Comparison of ENCODE assay signal across 25 cellular contexts in the genomic region with DNA sequence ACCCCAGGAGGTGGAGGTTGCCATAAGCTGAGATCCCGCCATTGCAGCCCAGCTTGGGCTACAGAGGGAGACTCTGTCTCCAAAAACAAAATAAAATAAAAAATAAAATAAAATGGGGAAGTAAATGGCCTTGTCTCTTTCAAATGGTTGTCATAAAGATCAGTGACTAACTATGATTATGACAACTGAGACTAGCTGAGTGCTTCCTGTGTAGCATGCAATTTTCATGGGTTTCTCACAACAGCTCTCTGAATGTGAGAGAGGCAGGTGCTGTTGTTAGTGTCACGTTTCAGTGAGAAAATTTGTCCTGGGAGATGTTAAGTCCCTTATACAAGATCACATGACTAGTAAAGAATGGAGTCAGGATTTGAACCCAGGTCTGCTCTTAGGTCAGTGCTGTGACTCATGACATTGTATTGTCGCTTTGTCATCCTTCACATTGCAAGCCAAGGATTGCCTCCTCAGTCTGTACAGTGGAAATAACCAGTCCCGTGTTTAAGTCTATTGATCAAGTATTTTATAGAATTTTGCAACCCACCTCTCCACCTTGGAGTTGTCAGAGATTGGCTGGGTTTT.
DNase-seq lines count a peak whose midpoint lies in the region; ATAC-seq, FAIRE-seq and TF ChIP-seq lines count a peak whose summit lies in the region.
"Had no signal": no experiment of that assay in that cellular context is flagged by ENCODE, and none has a peak within 500 bp of the region (broad histone marks: within the 10 kb centered on the region; RNA-seq: fewer than 3 reads in every experiment).

No MANE protein-coding gene starts in this region.

- no peak overlapping the region for H3K9ac ChIP-seq in K562 (ENCODE audit: insufficient read depth in 1 of 2, low read depth in 2 of 2, low read length in 2 of 2)

- H4K20me1 ChIP-seq in K562 (replicated peaks; ENCODE audit: control insufficient read depth, insufficient read depth, low read length): no peaks in the 10 kb centered on the region

- peak; percentile 59 for ATAC-seq in GM21360 (IDR thresholded peaks at IDR 0.05; ENCODE audit: unreplicated experiment)
- peak; percentile 70 for ATAC-seq in HG03095 (IDR thresholded peaks at IDR 0.05; ENCODE audit: unreplicated experiment)
- ATAC-seq in K562: no peak
- ATAC-seq in HG02571 (IDR thresholded peaks at IDR 0.05; ENCODE audit: unreplicated experiment): no peak
- ATAC-seq in HG03097 (IDR thresholded peaks at IDR 0.05; ENCODE audit: low FRiP score, unreplicated experiment): no peak
- no peak for ATAC-seq in activated CD8-positive, alpha-beta memory T cell treated with anti-CD3 and anti-CD28 coated beads, Interleukin-2, amount 10 ng/mL, durations not matched to agents 7 days and 5 days
- ATAC-seq: activated T-cell treated with anti-CD3 and anti-CD28 coated beads, Interleukin-2, amount 50 U/mL, for 4 hours; pancreas had no signal

- TF ChIP-seq CTCF in GM12864 (IDR thresholded peaks at IDR 0.05; ENCODE audit: low read depth, low read length, missing control alignments): no peak
- TF ChIP-seq CTCF in K562 (IDR thresholded peaks at IDR 0.05 in 2 of 3, conservative IDR thresholded peaks at IDR 0.05 in 1 of 3; ENCODE audit: insufficient read depth in 2 of 3, low read depth in 1 of 3, low read length in 3 of 3): no peak

- H3K4me1 Mint-ChIP-seq in activated CD8-positive, alpha-beta memory T cell treated with anti-CD3 and anti-CD28 coated beads, Interleukin-2, amount 10 ng/mL, durations not matched to agents 7 days and 5 days: no peaks in the 10 kb centered on the region
- H3K4me1 Mint-ChIP-seq: naive B cell had no signal

- H3K4me2 ChIP-seq in K562 (ENCODE audit: insufficient read depth, low read length): no peak overlapping the region

- no peak for TF ChIP-seq EP300 in K562 (IDR thresholded peaks at IDR 0.05; ENCODE audit: low read length)

- H3K36me3 Mint-ChIP-seq in activated CD8-positive, alpha-beta memory T cell treated with anti-CD3 and anti-CD28 coated beads, Interleukin-2, amount 10 ng/mL, durations not matched to agents 7 days and 5 days: no peaks in the 10 kb centered on the region
- H3K36me3 Mint-ChIP-seq: activated naive CD4-positive, alpha-beta T cell treated with anti-CD3 and anti-CD28 coated beads, Interleukin-2, amount 50 U/mL, for 72 hours; naive B cell had no signal

- no peak overlapping the region for H3K4me3 Mint-ChIP-seq in activated CD8-positive, alpha-beta memory T cell treated with anti-CD3 and anti-CD28 coated beads, Interleukin-2, amount 10 ng/mL, durations not matched to agents 7 days and 5 days
- H3K4me3 Mint-ChIP-seq: activated T-cell treated with anti-CD3 and anti-CD28 coated beads, Interleukin-2, amount 50 U/mL, for 4 hours; CD4-positive, alpha-beta T cell; naive B cell had no signal

- no peaks in the 10 kb centered on the region for H3K36me3 ChIP-seq in K562 (ENCODE audit: control insufficient read depth, insufficient read depth, low read length)
- H3K36me3 ChIP-seq: pancreas had no signal

- BruUV-seq in K562 (replicated peaks; lab: Mats Ljungman, UMichigan): no TSS peak

- no peaks in the 10 kb centered on the region for H3K27me3 ChIP-seq in K562 (ENCODE audit: control insufficient read depth in 2 of 2, insufficient read depth in 2 of 2, low read length in 2 of 2)
- H3K27me3 ChIP-seq: pancreas had no signal

- no peaks in the 10 kb centered on the region for H3K9me3 ChIP-seq in K562 (replicated peaks; ENCODE audit: control insufficient read depth, insufficient read depth, low read depth, low read length)
- H3K9me3 ChIP-seq: pancreas had no signal

- no peak for FAIRE-seq in K562 (lab: Jason Lieb, UNC)
- FAIRE-seq: kidney, pancreas had no signal

- intact Hi-C loops in K562 (cut with micrococcal nuclease): no loop called here

- H2AFZ ChIP-seq in K562 (ENCODE audit: low read depth, low read length): no peak overlapping the region

- no peaks in the 10 kb centered on the region for H3K4me1 ChIP-seq in K562 (replicated peaks in 1 of 2; ENCODE audit: control insufficient read depth in 2 of 2, insufficient read depth in 2 of 2, low read length in 2 of 2)
- H3K4me1 ChIP-seq: pancreas had no signal

- H3K27ac Mint-ChIP-seq in activated CD8-positive, alpha-beta memory T cell treated with anti-CD3 and anti-CD28 coated beads, Interleukin-2, amount 10 ng/mL, durations not matched to agents 7 days and 5 days: no peak overlapping the region
- H3K27ac Mint-ChIP-seq: activated naive CD4-positive, alpha-beta T cell treated with anti-CD3 and anti-CD28 coated beads, Interleukin-2, amount 50 U/mL, for 72 hours; CD4-positive, alpha-beta T cell had no signal

- CTCF ChIA-PET in K562 (lab: Yijun Ruan, JAX; ENCODE audit: low intra/inter-chr PET ratio): no interaction called here
- CTCF ChIA-PET in activated CD8-positive, alpha-beta memory T cell treated with anti-CD3 and anti-CD28 coated beads, Interleukin-2, amount 10 ng/mL, durations not matched to agents 7 days and 5 days (lab: Charles Lee): no interaction called here

- POLR2A ChIA-PET in K562 (lab: Yijun Ruan, JAX): no interaction called here

- no peaks in the 10 kb centered on the region for H3K27me3 Mint-ChIP-seq in activated CD8-positive, alpha-beta memory T cell treated with anti-CD3 and anti-CD28 coated beads, Interleukin-2, amount 10 ng/mL, durations not matched to agents 7 days and 5 days
- H3K27me3 Mint-ChIP-seq: CD4-positive, alpha-beta T cell had no signal

- in situ Hi-C loops in K562 (cut with MboI): no loop called here

- H3K9me1 ChIP-seq in K562 (ENCODE audit: control insufficient read depth, insufficient read depth, low read length): no peaks in the 10 kb centered on the region

- H3K27ac ChIP-seq in K562 (ENCODE audit: extremely low read depth, low read depth, low read length): no peak overlapping the region
- H3K27ac ChIP-seq: coronary artery, pancreas, skin epidermis had no signal

- 2% methylated on average over 4 of the region's 4 CpGs for WGBS in K562 (ENCODE audit: insufficient coverage, low coverage, missing lambda C conversion rate)

- TF ChIP-seq POLR2A in K562 (conservative IDR thresholded peaks at IDR 0.05): no peak

- H3K79me2 ChIP-seq in K562 (ENCODE audit: control insufficient read depth, insufficient read depth, low read length): no peaks in the 10 kb centered on the region

- TF ChIP-seq RAD21 in K562 (CRISPR knock-in tag; conservative IDR thresholded peaks at IDR 0.05 in 1 of 2, IDR thresholded peaks at IDR 0.05 in 1 of 2): no peak

- peak; percentile 16 for DNase-seq in GM12864 (ENCODE audit: low read depth)
- DNase-seq in K562 (ENCODE audit: extremely low read depth in 1 of 4, low spot score in 3 of 4): no peak
- DNase-seq in NCI-H446 treated with DMSO at 0.1 percent for 48 hours (lab: John Stamatoyannopoulos, UW): no peak
- no peak for DNase-seq in activated CD8-positive, alpha-beta memory T cell treated with anti-CD3 and anti-CD28 coated beads, Interleukin-2, amount 10 ng/mL, durations not matched to agents 7 days and 5 days
- DNase-seq: activated CD4-positive, alpha-beta T cell treated with anti-CD3 and anti-CD28 coated beads, Interleukin-2, amount 50 U/mL, for 4 hours; activated T-cell treated with anti-CD3 and anti-CD28 coated beads, Interleukin-2, amount 50 U/mL, for 4 hours; CD4-positive, alpha-beta T cell; DMS79; GOT3; hippocampal formation; kidney; mammary epithelial cell; naive B cell; NCI-H1417 treated with DMSO at 0.1 percent for 48 hours; NCI-H2227 treated with DMSO at 0.1 percent for 48 hours; NK-92 treated with Interleukin-12 subunit alpha and Interleukin-12 subunit beta, amount 100 ng/mL, for 24 hours; pancreas; stimulated activated CD4-positive, alpha-beta T cell treated with anti-CD3 and anti-CD28 coated beads, Interleukin-4, amount 100 ng/mL, for 1 hour had no signal

- H3K4me3 ChIP-seq in GM12864 (ENCODE audit: low read depth, low read length) (no peak overlapping the region), K562 (no peak overlapping the region)
- H3K4me3 ChIP-seq: coronary artery, pancreas, skin epidermis had no signal

- no peaks in the 10 kb centered on the region for H3K9me3 Mint-ChIP-seq in activated CD8-positive, alpha-beta memory T cell treated with anti-CD3 and anti-CD28 coated beads, Interleukin-2, amount 10 ng/mL, durations not matched to agents 7 days and 5 days (ENCODE audit: low read depth)
- H3K9me3 Mint-ChIP-seq: activated naive CD4-positive, alpha-beta T cell treated with anti-CD3 and anti-CD28 coated beads, Interleukin-2, amount 50 U/mL, for 72 hours; activated T-cell treated with anti-CD3 and anti-CD28 coated beads, Interleukin-2, amount 50 U/mL, for 4 hours; CD4-positive, alpha-beta T cell had no signal

TF ChIP-seq in K562, 482 proteins besides CTCF, POLR2A, EP300 and RAD21:
- TF ChIP-seq, protein P1, sequence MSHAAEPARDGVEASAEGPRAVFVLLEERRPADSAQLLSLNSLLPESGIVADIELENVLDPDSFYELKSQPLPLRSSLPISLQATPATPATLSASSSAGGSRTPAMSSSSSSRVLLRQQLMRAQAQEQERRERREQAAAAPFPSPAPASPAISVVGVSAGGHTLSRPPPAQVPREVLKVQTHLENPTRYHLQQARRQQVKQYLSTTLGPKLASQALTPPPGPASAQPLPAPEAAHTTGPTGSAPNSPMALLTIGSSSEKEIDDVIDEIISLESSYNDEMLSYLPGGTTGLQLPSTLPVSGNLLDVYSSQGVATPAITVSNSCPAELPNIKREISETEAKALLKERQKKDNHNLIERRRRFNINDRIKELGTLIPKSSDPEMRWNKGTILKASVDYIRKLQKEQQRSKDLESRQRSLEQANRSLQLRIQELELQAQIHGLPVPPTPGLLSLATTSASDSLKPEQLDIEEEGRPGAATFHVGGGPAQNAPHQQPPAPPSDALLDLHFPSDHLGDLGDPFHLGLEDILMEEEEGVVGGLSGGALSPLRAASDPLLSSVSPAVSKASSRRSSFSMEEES (CRISPR knock-in tag; IDR thresholded peaks at IDR 0.05): peak; percentile 70
- no peak for TF ChIP-seq FOXJ2 (tag; IDR thresholded peaks at IDR 0.05)
TF ChIP-seq in K562: peak in this region for 1.

Comparison
In these comparisons a context has a peak if more than half of its experiments do, and no peak if none do; other contexts are left out.
1. ATAC-seq: peak in GM21360 (single experiment) and HG03095 (single experiment); none in K562 (single experiment), HG02571 (single experiment), HG03097 (single experiment) and activated CD8-positive, alpha-beta memory T cell treated with anti-CD3 and anti-CD28 coated beads, Interleukin-2, amount 10 ng/mL, durations not matched to agents 7 days and 5 days (single experiment).